In the genomic region with DNA sequence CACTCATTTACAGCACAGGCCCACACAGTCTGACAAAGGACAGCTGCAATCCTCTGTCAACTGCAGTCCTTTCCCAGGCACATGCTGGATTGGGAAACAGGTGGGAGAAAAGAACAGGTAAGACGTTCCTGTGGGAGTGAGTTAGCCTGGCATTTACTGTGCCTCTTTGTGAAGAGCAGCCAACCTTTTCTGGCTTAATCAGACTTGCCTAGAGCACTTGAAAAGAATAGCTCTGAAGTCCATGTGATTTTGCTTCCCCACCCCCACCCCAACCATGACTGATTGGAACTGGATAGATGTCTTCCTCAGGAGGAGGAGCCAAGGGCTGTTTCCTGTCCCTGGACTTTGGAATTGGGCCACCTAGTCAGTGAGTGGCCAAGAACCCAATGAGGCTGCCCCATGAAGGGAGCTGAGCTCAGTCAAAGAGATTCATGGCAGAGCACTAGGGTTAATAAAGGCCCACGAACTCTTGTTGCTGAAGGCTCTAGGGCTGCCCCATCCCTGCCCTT, we compare ENCODE assay signal across 15 cellular contexts. TPM values are rescaled to one million over a fixed set of nuclear protein-coding genes. Genes with fewer than 3 reads are reported as not detected.
"Had no signal": no experiment of that assay in that cellular context is flagged by ENCODE, and none has a peak within 500 bp of the region (broad histone marks: within the 10 kb centered on the region; RNA-seq: fewer than 3 reads in every experiment).

No MANE protein-coding gene starts in this region.

- H3K9me3 Mint-ChIP-seq: immature natural killer cell, natural killer cell had no signal

- H3K36me3 ChIP-seq: brain microvascular endothelial cell, sigmoid colon, thyroid gland had no signal

- H3K27ac ChIP-seq: brain microvascular endothelial cell, sigmoid colon, thyroid gland had no signal

- H3K27ac Mint-ChIP-seq: immature natural killer cell, natural killer cell had no signal

- H3K27me3 ChIP-seq: brain microvascular endothelial cell, sigmoid colon, thyroid gland had no signal

- ATAC-seq: activated CD4-positive, CD25-positive, alpha-beta regulatory T cell treated with anti-CD3 and anti-CD28 coated beads, Interleukin-2, amount 50 U/mL, for 24 hours; natural killer cell had no signal

- H3K4me3 ChIP-seq: sigmoid colon, thyroid gland had no signal

- H3K9me3 ChIP-seq: sigmoid colon, SK-N-SH, thyroid gland had no signal

- DNase-seq: activated naive CD4-positive, alpha-beta T cell treated with Interleukin-2 at 50 U/mL for 16 hours; activated T-cell treated with anti-CD3 and anti-CD28 coated beads for 4 hours; anterior cingulate cortex; brain microvascular endothelial cell; immature natural killer cell; natural killer cell; sigmoid colon; SK-N-SH; stimulated activated CD4-positive, alpha-beta T cell treated with anti-CD3 and anti-CD28 coated beads, Interleukin-1b, Interleukin-23, amount 100 ng/mL, for 48 hours; T-helper 1 cell; T1000; thyroid gland had no signal

- H3K9me2 ChIP-seq: SK-N-SH had no signal

- H3K4me3 Mint-ChIP-seq: immature natural killer cell, natural killer cell had no signal

- H3K36me3 Mint-ChIP-seq: immature natural killer cell, natural killer cell had no signal

- H3K9ac ChIP-seq: SK-N-SH had no signal

- H3K4me2 ChIP-seq: SK-N-SH had no signal

RNA-seq across cellular contexts. Expression of a gene that starts 48.9 kb away (rescaled TPM):
- total RNA-seq: dermis microvascular lymphatic vessel endothelial cell, lung microvascular endothelial cell had no signal
- polyA plus RNA-seq: SK-N-SH had no signal
